ENCODE assay signal across 15 cellular contexts in the genomic region with DNA sequence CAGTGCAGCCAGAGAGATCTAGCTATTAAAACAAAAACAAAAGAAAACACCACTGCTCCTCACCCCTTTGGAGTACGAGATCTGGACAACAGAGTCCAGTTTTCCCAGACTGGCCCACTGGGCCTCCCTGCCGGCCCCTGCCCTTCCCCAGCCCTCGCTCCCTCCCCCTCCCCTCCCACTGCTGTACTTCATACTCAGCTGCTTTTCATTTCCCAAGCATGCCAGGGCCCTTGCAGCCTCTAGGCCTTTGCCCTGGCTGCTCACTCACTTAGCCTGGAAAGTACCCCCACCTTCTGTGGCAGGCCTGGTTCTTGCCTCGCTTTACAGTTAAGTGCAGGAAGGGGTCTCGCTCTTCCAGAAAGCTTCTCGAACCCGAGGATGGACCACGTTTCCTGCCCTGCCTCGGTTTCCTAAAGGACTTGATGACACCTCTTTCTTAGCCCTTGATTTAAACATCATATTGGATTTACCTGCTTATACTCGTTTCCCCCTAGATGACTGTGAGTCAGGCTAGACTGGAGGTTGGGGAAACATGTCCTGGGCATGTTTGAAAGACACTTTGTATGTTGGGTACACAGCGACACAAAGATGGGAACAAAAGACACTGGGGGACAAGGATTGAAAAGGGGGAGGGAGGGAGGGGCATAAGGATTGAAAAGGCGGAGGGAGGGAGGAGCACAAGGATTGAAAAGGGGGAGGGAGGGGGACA. TPM values are rescaled to one million over a fixed set of nuclear protein-coding genes. Genes with fewer than 3 reads are reported as not detected.
DNase-seq lines count a peak whose midpoint lies in the region; ATAC-seq, FAIRE-seq and TF ChIP-seq lines count a peak whose summit lies in the region.
"Had no signal": no experiment of that assay in that cellular context is flagged by ENCODE, and none has a peak within 500 bp of the region (broad histone marks: within the 10 kb centered on the region; RNA-seq: fewer than 3 reads in every experiment).

No MANE protein-coding gene starts in this region.

- H3K27ac Mint-ChIP-seq in neural crest cell (ENCODE audit: unreplicated experiment): peak overlapping the region; percentile 95

- peak overlapping the region; percentile 21 for H3K4me3 ChIP-seq in epithelial cell of esophagus (ENCODE audit: low read length)
- H3K4me3 ChIP-seq: heart right ventricle, SJSA1 had no signal

- no peaks in the 10 kb centered on the region for H3K27me3 Mint-ChIP-seq in neural crest cell (ENCODE audit: low read depth)

- H3K36me3 Mint-ChIP-seq in neural crest cell (ENCODE audit: low read depth): peaks cover 6% of the 10 kb centered on the region

- ATAC-seq in HG02884 (IDR thresholded peaks at IDR 0.05; ENCODE audit: unreplicated experiment) (no peak), GM19395 (IDR thresholded peaks at IDR 0.05; ENCODE audit: unreplicated experiment) (no peak)
- ATAC-seq: heart right ventricle had no signal

- no peak for TF ChIP-seq CTCF in D721Med (IDR thresholded peaks at IDR 0.05; ENCODE audit: insufficient read depth, missing control alignments)
- no peak for TF ChIP-seq CTCF in epithelial cell of esophagus (IDR thresholded peaks at IDR 0.05; ENCODE audit: insufficient read depth, low read depth, low read length, missing control alignments)
- TF ChIP-seq CTCF in neural crest cell (conservative IDR thresholded peaks at IDR 0.05): no peak

- H3K9me3 Mint-ChIP-seq in neural crest cell: peaks cover 4% of the 10 kb centered on the region

- peak; percentile 35 for FAIRE-seq in D721Med (lab: Jason Lieb, UNC)
- FAIRE-seq: TTC549 had no signal

- H3K4me3 Mint-ChIP-seq in neural crest cell: peak overlapping the region; percentile 73

- DNase-seq in D721Med (ENCODE audit: insufficient read length, low spot score) (no peak), NCI-H82 treated with DMSO at 0.1 percent for 48 hours (lab: John Stamatoyannopoulos, UW; ENCODE audit: unreplicated experiment) (peak; percentile 76), epithelial cell of esophagus (ENCODE audit: low read depth) (peak; percentile 85), neural crest cell (ENCODE audit: low read depth, low spot score) (peak; percentile 35), iPS-NIHi11 (ENCODE audit: low spot score) (no peak), HuH-7 (ENCODE audit: low spot score) (no peak)
- DNase-seq: activated gamma-delta T cell; heart right ventricle; NCI-H748 treated with DMSO at 0.1 percent for 48 hours; stimulated activated CD4-positive, alpha-beta T cell treated with anti-CD3 and anti-CD28 coated beads, Interleukin-1b, Interleukin-23, amount 100 ng/mL, for 48 hours had no signal

- peaks cover 84% of the 10 kb centered on the region for H3K4me1 Mint-ChIP-seq in neural crest cell

RNA-seq across cellular contexts. Expression of gene SDK2, which starts 30.1 kb away (rescaled TPM):
- total RNA-seq in neural crest cell: 31.2 and 31.5 TPM in 2 replicates
- total RNA-seq: lung microvascular endothelial cell had no signal

Comparison
In these comparisons a context has a peak if more than half of its experiments do, and no peak if none do; other contexts are left out.
1. DNase-seq: peak in NCI-H82 treated with DMSO at 0.1 percent for 48 hours (single experiment), epithelial cell of esophagus (single experiment) and neural crest cell (single experiment); none in D721Med (single experiment), iPS-NIHi11 (single experiment) and HuH-7 (single experiment).